Comparison of ENCODE assay signal across 1 cellular context in genomic region chr2:72917138-72917874, GRCh38.
TF ChIP-seq lines count a peak whose summit lies in the region.

EMX1 (plus strand) TSS chr2:72917519; CDS start chr2:72917853, 334 bp downstream.

TF ChIP-seq in K562, 482 proteins besides CTCF, POLR2A, EP300 and RAD21 (continued from another document):
- TF ChIP-seq E2F8 (IDR thresholded peaks at IDR 0.05; ENCODE audit: low read depth, partially characterized antibody), result no peak
- TF ChIP-seq POLR2G (IDR thresholded peaks at IDR 0.05; ENCODE audit: low read depth, low read length), result 0 out of 2 replicates have a peak, but pooled peaks have one; percentile 23
- no peak for TF ChIP-seq EP400 (IDR thresholded peaks at IDR 0.05)
- 0 out of 2 replicates have a peak, but pooled peaks have one; percentile 29 for TF ChIP-seq KDM2B (CRISPR knock-in tag; IDR thresholded peaks at IDR 0.05)
- TF ChIP-seq NEUROD1 (IDR thresholded peaks at IDR 0.05; ENCODE audit: borderline replicate concordance, low read depth, low read length, partially characterized antibody), result peak; percentile 80
